ENCODE assay signal across 7 cellular contexts in the genomic region with DNA sequence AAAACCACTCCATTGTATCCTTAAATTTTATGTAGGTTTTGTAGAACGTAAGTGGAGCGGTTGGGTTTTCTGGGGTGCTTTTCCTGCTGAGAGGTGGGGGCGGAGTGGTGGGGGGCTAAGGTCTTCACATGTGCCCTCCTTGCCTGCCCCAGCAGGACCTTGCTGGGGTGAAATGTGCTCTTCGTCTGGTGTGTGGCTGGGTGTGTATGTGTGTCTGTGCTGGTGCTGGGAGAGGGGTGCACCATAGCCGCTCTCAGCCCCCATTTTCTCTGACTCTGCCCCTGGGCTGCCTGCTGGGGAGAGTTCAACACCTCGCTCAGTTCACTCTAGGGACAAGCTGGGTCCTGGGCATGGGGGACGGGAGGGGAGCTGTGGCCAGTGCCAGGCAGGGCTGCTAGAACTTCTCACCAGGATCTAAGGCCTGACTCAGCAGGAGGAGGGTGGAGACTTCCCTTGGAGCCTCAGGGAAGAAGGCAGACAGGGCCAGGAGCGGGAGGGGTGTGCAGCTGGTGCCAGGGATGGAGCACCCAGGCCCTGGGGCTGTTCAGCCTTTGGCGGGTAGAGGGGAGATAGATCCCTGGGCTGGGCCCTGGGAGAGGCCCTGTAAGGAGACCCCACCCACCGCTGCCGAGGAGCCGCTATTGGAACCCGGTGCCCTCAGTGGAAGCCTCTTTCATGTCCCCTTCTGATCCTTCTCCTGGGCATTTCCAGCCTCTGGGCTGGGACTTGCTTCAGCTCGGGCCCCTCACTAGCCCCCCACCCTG. TPM values are rescaled to one million over a fixed set of nuclear protein-coding genes. Genes with fewer than 3 reads are reported as not detected.
DNase-seq lines count a peak whose midpoint lies in the region; ATAC-seq, FAIRE-seq and TF ChIP-seq lines count a peak whose summit lies in the region.

No MANE protein-coding gene starts in this region.

- no peak for TF ChIP-seq CTCF in RWPE2 (IDR thresholded peaks at IDR 0.05; ENCODE audit: poor library complexity, severe bottlenecking)

- H3K4me1 ChIP-seq in RWPE2 (ENCODE audit: insufficient read depth, poor library complexity, severe bottlenecking), result peaks cover 10% of the 10 kb centered on the region

- H3K36me3 ChIP-seq in RWPE2 (ENCODE audit: low read depth), result no peaks in the 10 kb centered on the region

- in situ Hi-C loops in KBM-7 (cut with MboI; ENCODE audit: low pct_unique_long_range_greater_than_20kb, low sequenced_read_pairs), result no loop called here

- H3K9me3 ChIP-seq in RWPE2 (ENCODE audit: severe bottlenecking), result no peaks in the 10 kb centered on the region

- ATAC-seq in RWPE2 (ENCODE audit: low read depth), result peak; percentile 87

- no peak for TF ChIP-seq POLR2A in H54 (IDR thresholded peaks at IDR 0.05; ENCODE audit: low read depth, low read length)

- H3K4me3 ChIP-seq in RWPE2 (ENCODE audit: severe bottlenecking), result no peak overlapping the region

- DNase-seq in H54 (ENCODE audit: insufficient read length, low spot score) (peak; percentile 96), RWPE2 (ENCODE audit: low spot score) (no peak), fibroblast of peridontal ligament (ENCODE audit: extremely low read depth) (peak; percentile 45), pulmonary artery endothelial cell (ENCODE audit: low read depth, low spot score) (peak; percentile 72), KBM-7 (no peak), LoVo (ENCODE audit: low spot score) (no peak)
- no peak for DNase-seq in activated CD4-positive, alpha-beta T cell treated with anti-CD3 and anti-CD28 coated beads for 1 hour

- peaks cover 37% of the 10 kb centered on the region for H3K27me3 ChIP-seq in RWPE2 (ENCODE audit: insufficient read depth, poor library complexity, severe bottlenecking)

- H3K27ac ChIP-seq in RWPE2 (ENCODE audit: poor library complexity, severe bottlenecking), result no peak overlapping the region

- FAIRE-seq in H54 (lab: Jason Lieb, UNC), result no peak

RNA-seq across cellular contexts. Expression of gene SOX18, which starts 4.8 kb away (rescaled TPM):
- 11.1 and 27.3 TPM in 2 replicates for total RNA-seq in pulmonary artery endothelial cell

RNA-seq across cellular contexts. Expression of gene C20orf204, which starts 8.7 kb away (rescaled TPM):
- 1.7 and 1.9 TPM in 2 replicates for total RNA-seq in pulmonary artery endothelial cell

RNA-seq across cellular contexts. Expression of gene TCEA2, which starts 18.3 kb away (rescaled TPM):
- 18.0 and 27.8 TPM in 2 replicates for total RNA-seq in pulmonary artery endothelial cell

RNA-seq across cellular contexts. Expression of gene RGS19, which starts 34.7 kb away (rescaled TPM):
- total RNA-seq in pulmonary artery endothelial cell, result 19.1 and 22.2 TPM in 2 replicates

RNA-seq across cellular contexts. Expression of gene OPRL1, which starts 35.2 kb away (rescaled TPM):
- total RNA-seq in pulmonary artery endothelial cell, result 2.0 and 2.6 TPM in 2 replicates

Comparison
In these comparisons a context has a peak if more than half of its experiments do, and no peak if none do; other contexts are left out.
1. DNase-seq: peak in H54 (single experiment), fibroblast of peridontal ligament (single experiment) and pulmonary artery endothelial cell (single experiment); none in RWPE2 (single experiment), KBM-7 (single experiment), LoVo (single experiment) and activated CD4-positive, alpha-beta T cell treated with anti-CD3 and anti-CD28 coated beads for 1 hour (single experiment).